ENCODE assay signal across 8 cellular contexts in genomic region chr2:45610281-45611019, GRCh38. TPM values are rescaled to one million over a fixed set of nuclear protein-coding genes. Genes with fewer than 3 reads are reported as not detected.
A peak's percentile ranks its signal among the peaks of the same experiment; 100 is the strongest.
DNase-seq lines count a peak whose midpoint lies in the region; ATAC-seq and TF ChIP-seq lines count a peak whose summit lies in the region.

No MANE protein-coding gene starts in this region.

- H3K9ac ChIP-seq in BLaER1, result peak overlapping the region; percentile 79

- H3K4me1 ChIP-seq in BLaER1 (peaks cover 31% of the 10 kb centered on the region), lung (ENCODE audit: control insufficient read depth in 2 of 2, insufficient read depth in 2 of 2, low read length in 2 of 2) (peaks cover 4 to 11% of the 10 kb centered on the region in 2 donors)

- H4K20me1 ChIP-seq in BLaER1, result no peaks in the 10 kb centered on the region

- no peaks in the 10 kb centered on the region for H3K36me3 ChIP-seq in BLaER1
- H3K36me3 ChIP-seq in lung (ENCODE audit: control insufficient read depth in 2 of 2, insufficient read depth in 2 of 2, low read length in 2 of 2), result no peaks in the 10 kb centered on the region

- H3K9me3 ChIP-seq in BLaER1 (no peaks in the 10 kb centered on the region), lung (ENCODE audit: control insufficient read depth in 2 of 2, insufficient read depth in 1 of 2, low read length in 1 of 2) (no peaks in the 10 kb centered on the region)

- H3K4me3 ChIP-seq in BLaER1 (peak overlapping the region; percentile 78), lung (peak overlapping the region; percentile 65)

- peak overlapping the region; percentile 91 for H3K4me2 ChIP-seq in BLaER1

- no peak for TF ChIP-seq CTCF in lung (IDR thresholded peaks at IDR 0.05; ENCODE audit: control extremely low read depth, extremely low read depth)

- DNase-seq in NCI-H510A (lab: John Stamatoyannopoulos, UW), result peak; percentile 27
- peak; percentile 44 to 56 for DNase-seq in activated CD4-positive, alpha-beta T cell treated with anti-CD3 and anti-CD28 coated beads, Interleukin-2, amount 50 U/mL, for 48 hours
- peak; percentile 23 for DNase-seq in effector CD4-positive, alpha-beta T cell
- DNase-seq in lung (ENCODE audit: low spot score), result peak; percentile 52
- peak; percentile 11 for DNase-seq in stimulated activated CD8-positive, alpha-beta memory T cell treated with anti-CD3 and anti-CD28 coated beads, Interleukin-12 subunit alpha, Interleukin-12 subunit beta, amount 100 ng/mL, for 1 hour (ENCODE audit: low read depth)

- 1 to 3% methylated on average over 23 of the region's 23 CpGs for WGBS in lung, 2 donors

- H3K27me3 ChIP-seq in BLaER1 (no peaks in the 10 kb centered on the region), lung (ENCODE audit: control insufficient read depth, insufficient read depth) (no peaks in the 10 kb centered on the region)

- peak overlapping the region; percentile 79 for H3K27ac ChIP-seq in BLaER1
- peak overlapping the region; percentile 80 to 90 for H3K27ac ChIP-seq in lung (ENCODE audit: low read depth in 1 of 2, low read length in 1 of 2)

- peak; percentile 38 for ATAC-seq in GM19324 (IDR thresholded peaks at IDR 0.05; ENCODE audit: low FRiP score, unreplicated experiment)
- ATAC-seq in HG03442 (IDR thresholded peaks at IDR 0.05; ENCODE audit: unreplicated experiment), result peak; percentile 34
- ATAC-seq in lung (ENCODE audit: insufficient read depth, low FRiP score), result peak; percentile 55

RNA-seq across cellular contexts. Expression of gene SRBD1, which starts 0.6 kb away (rescaled TPM):
- total RNA-seq in lung, result 10 to 100 TPM; 14.8 to 30.6 TPM
- polyA plus RNA-seq in lung, result 1 to 10 TPM; 5.6 to 8.1 TPM

RNA-seq across cellular contexts. Expression of gene PRKCE, which starts 41.0 kb away (rescaled TPM):
- total RNA-seq in lung, result 10 to 100 TPM; 46.0 to 82.2 TPM
- polyA plus RNA-seq in lung, result 10 to 100 TPM; 12.5 to 18.1 TPM

Comparison
In these comparisons a context has a peak if more than half of its experiments do, and no peak if none do; other contexts are left out.
1. Peak in every context shown above with its lines: DNase-seq, ATAC-seq, H3K4me3 ChIP-seq and H3K27ac ChIP-seq.